ENCODE assay signal across 8 cellular contexts in the genomic region with DNA sequence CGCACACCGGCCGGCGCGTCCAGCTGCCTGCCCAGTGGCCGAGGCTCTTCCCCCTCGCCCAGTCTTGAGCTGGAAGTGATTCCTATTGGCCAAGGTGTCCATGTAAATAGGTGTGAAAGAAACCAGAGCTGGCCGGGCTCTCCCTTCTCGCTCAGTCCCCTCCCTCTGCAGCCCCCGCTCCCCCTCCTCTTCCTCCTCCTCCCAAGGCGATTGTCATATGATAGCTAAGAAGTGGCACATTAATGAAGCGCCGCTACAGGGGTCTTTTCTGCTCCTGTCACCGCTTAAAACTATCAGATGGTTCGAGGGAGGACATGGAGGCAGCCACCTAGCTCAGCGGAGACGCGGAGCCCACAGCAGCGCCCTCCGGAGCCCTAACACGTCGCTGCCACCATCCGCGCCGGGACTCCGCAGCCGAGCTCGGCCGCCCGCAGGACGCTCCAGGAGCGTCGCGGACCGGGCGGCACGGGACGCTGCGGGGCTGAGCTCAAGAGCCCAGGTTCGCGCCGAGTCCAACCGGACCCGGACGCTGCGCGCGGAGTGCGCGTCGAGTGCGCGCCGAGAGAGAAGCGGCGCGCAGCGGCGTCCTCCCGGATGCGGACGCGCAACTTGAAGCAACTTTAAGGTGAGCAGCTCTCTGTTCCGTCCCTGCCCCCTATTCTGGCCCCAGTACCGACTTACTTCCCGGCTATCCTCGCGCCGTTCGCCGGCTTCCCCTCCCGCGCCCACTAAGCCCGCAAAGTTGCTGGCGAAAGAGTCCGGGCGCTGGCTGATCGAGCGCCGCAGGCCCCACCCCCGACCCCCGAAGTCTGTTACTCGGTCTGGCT. TPM values are rescaled to one million over a fixed set of nuclear protein-coding genes. Genes with fewer than 3 reads are reported as not detected.
DNase-seq lines count a peak whose midpoint lies in the region; ATAC-seq, FAIRE-seq and TF ChIP-seq lines count a peak whose summit lies in the region.

TSS of gene FOXB1 (plus strand) at position 293 of the 827 bp plus-strand sequence. CDS start 653 bp downstream, outside the sequence.

- H3K79me2 ChIP-seq in GM12878 (ENCODE audit: control insufficient read depth, insufficient read depth, low read length), result no peaks in the 10 kb centered on the region

- TF ChIP-seq CTCF in GM12878 (IDR thresholded peaks at IDR 0.05 in 2 of 3, conservative IDR thresholded peaks at IDR 0.05 in 1 of 3; ENCODE audit: control insufficient read depth in 2 of 3, extremely low read depth in 1 of 3, insufficient read depth in 1 of 3, low read depth in 3 of 3, low read length in 3 of 3), result no peak
- peak in 2 of 3 experiments; percentile 16 to 17 for TF ChIP-seq CTCF in nephron (IDR thresholded peaks at IDR 0.05; ENCODE audit: unreplicated experiment in 3 of 3)

- H3K9me3 ChIP-seq in MG63 (no peaks in the 10 kb centered on the region), GM12878 (replicated peaks; ENCODE audit: control insufficient read depth, insufficient read depth, low read length) (peaks cover 8% of the 10 kb centered on the region; the same call in 2 of the 3 replicates)

- H3K4me1 Mint-ChIP-seq in nephron, result peaks cover 26% of the 10 kb centered on the region

- RAD21 ChIA-PET in GM12878 (lab: Charles Lee; ENCODE audit: unreplicated experiment), result no interaction called here

- TF ChIP-seq RAD21 in GM12878 (IDR thresholded peaks at IDR 0.05; ENCODE audit: insufficient read depth, low read depth, low read length), result no peak

- H3K27me3 ChIP-seq in MG63 (peaks cover 96% of the 10 kb centered on the region), GM12878 (replicated peaks in 1 of 2; ENCODE audit: control insufficient read depth in 2 of 2, insufficient read depth in 2 of 2, low read length in 1 of 2) (peaks cover 23 to 47% of the 10 kb centered on the region in 2 experiments)

- FAIRE-seq in GM12878 (lab: Jason Lieb, UNC) (no peak), urothelium cell line (lab: Jason Lieb, UNC) (no peak)

- no peak for TF ChIP-seq EP300 in GM12878 (IDR thresholded peaks at IDR 0.05; ENCODE audit: borderline replicate concordance in 1 of 2, control insufficient read depth in 1 of 2, low read depth in 2 of 2, low read length in 2 of 2)

- H3K27ac Mint-ChIP-seq in nephron, result no peak within 1 kb of the TSS

- H3K4me1 ChIP-seq in GM12878 (ENCODE audit: control insufficient read depth, insufficient read depth, low read length), result no peaks in the 10 kb centered on the region; the same call in 1 of the 2 replicates

- peaks cover 100% of the 10 kb centered on the region for H3K27me3 Mint-ChIP-seq in nephron (ENCODE audit: low read depth)

- POLR2A ChIA-PET in GM12878 (lab: Charles Lee), result no interaction called here

- intact Hi-C loops in GM12878 (cut with micrococcal nuclease; ENCODE audit: unreplicated experiment), result no loop called here

- no peaks in the 10 kb centered on the region for H4K20me1 ChIP-seq in GM12878 (ENCODE audit: control insufficient read depth, insufficient read depth)

- no peak within 1 kb of the TSS for H3K9ac ChIP-seq in GM12878 (ENCODE audit: control insufficient read depth, insufficient read depth, low read length)

- ATAC-seq in GM12878, result no peak
- ATAC-seq in HG03039 (IDR thresholded peaks at IDR 0.05; ENCODE audit: unreplicated experiment), result no peak
- no peak for ATAC-seq in GM18858 (IDR thresholded peaks at IDR 0.05; ENCODE audit: unreplicated experiment)
- ATAC-seq in GM21526 (IDR thresholded peaks at IDR 0.05; ENCODE audit: low FRiP score, unreplicated experiment), result no peak

- CTCF ChIA-PET in GM12878 (lab: Yijun Ruan, JAX), result interaction anchor here (0.7 kb wide), 1 partner anchor 9 kb away, joined by 3 read pairs; no protein-coding TSS in a partner anchor

- H3K4me2 ChIP-seq in GM12878 (ENCODE audit: control insufficient read depth, insufficient read depth), result no peak within 1 kb of the TSS

- in situ Hi-C loops in GM12878 (cut with MboI), result no loop called here

- H3K36me3 ChIP-seq in MG63 (no peaks in the 10 kb centered on the region), GM12878 (ENCODE audit: control insufficient read depth in 2 of 2, insufficient read depth in 2 of 2, low read length in 1 of 2) (no peaks in the 10 kb centered on the region)

- H3K27ac ChIP-seq in GM12878 (ENCODE audit: control insufficient read depth, insufficient read depth), result no peak within 1 kb of the TSS

- BruUV-seq in GM12878 (replicated peaks; lab: Mats Ljungman, UMichigan), result no TSS peak

- 56% methylated on average over 60 of the region's 83 CpGs for WGBS in GM12878 (ENCODE audit: insufficient coverage, insufficient replicate concordance, low lambda C conversion rate, missing lambda C conversion rate)

- SMC1A ChIA-PET in GM12878 (lab: Charles Lee; ENCODE audit: uncharacterized antibody, unreplicated experiment), result no interaction called here

- peak within 1 kb of the TSS; percentile 81 to 84 (median 82) for H3K4me3 Mint-ChIP-seq in nephron

- H2AFZ ChIP-seq in GM12878 (ENCODE audit: control insufficient read depth, low read depth, low read length), result no peak within 1 kb of the TSS

- H3K4me3 ChIP-seq in MG63, result peak within 1 kb of the TSS; percentile 22
- no peak within 1 kb of the TSS for H3K4me3 ChIP-seq in GM12878

- no peaks in the 10 kb centered on the region for H3K36me3 Mint-ChIP-seq in nephron (ENCODE audit: low read depth)

- DNase-seq in CMK (ENCODE audit: low read depth) (peak; percentile 62), MG63 (no peak), GM12878 (ENCODE audit: low read depth, low spot score) (no peak), urothelium cell line (ENCODE audit: low spot score) (no peak)

- no peaks in the 10 kb centered on the region for H3K9me3 Mint-ChIP-seq in nephron

- no peak for TF ChIP-seq POLR2A in GM12878 (IDR thresholded peaks at IDR 0.05; ENCODE audit: low read depth, low read length)

TF ChIP-seq in GM12878, 131 proteins besides CTCF, POLR2A, EP300 and RAD21:
- peak; percentile 76 for TF ChIP-seq SUZ12 (IDR thresholded peaks at IDR 0.05; ENCODE audit: unreplicated experiment)
- TF ChIP-seq ZBTB33 (IDR thresholded peaks at IDR 0.05), result no peak
TF ChIP-seq in GM12878: peak in this region for 1.

RNA-seq across cellular contexts. Expression of gene FOXB1, which starts in this region (rescaled TPM):
- total RNA-seq in MG63 (2014; rRNA removed; shearing (Covaris generic); ENCODE audit: low replicate concordance), result not detected in 2 replicates
- total RNA-seq in GM12878 (2013; cell fraction: nucleolus; rRNA removed), result not detected in 2 replicates
- total RNA-seq in GM12878 (2014; rRNA removed) (not detected in 2 replicates), GM12878 (2014; rRNA removed; fragmentation: Illumina TruSeq; extraction: Trizol) (not detected in 2 replicates), GM12878 (2021) (not detected in 2 replicates)
- not detected for polyA plus RNA-seq in GM12878 (2011; ENCODE audit: low read depth)
- polyA plus RNA-seq in GM12878 (2011; rRNA removed) (not detected in 2 replicates), GM12878 (2014; fragmentation: Illumina TruSeq; extraction: Trizol) (not detected in 2 replicates), GM12878 (2014; fragmentation: Nextera tagmentation; extraction: Ambion mirVana) (not detected), GM12878 (2014; rRNA removed) (not detected in 2 replicates), GM12878 (2016; fragmentation: Nextera tagmentation; extraction: Ambion mirVana) (not detected)
- not detected in 2 replicates for polyA plus RNA-seq in GM12878 (2011; cell fraction: cytosol; rRNA removed)
- polyA plus RNA-seq in GM12878 (2011; cell fraction: nucleus; rRNA removed), result not detected in 2 replicates
- 0.03 and 0.05 TPM in 2 replicates for polyA plus RNA-seq in GM12878 (2012)
- polyA minus RNA-seq in GM12878 (2011; rRNA and poly(A)+ RNA removed), result 0.10 TPM in 1 of 2 replicates, not detected in the other
- polyA minus RNA-seq in GM12878 (2011; cell fraction: cytosol; rRNA and poly(A)+ RNA removed), result not detected in 2 replicates
- polyA minus RNA-seq in GM12878 (2011; cell fraction: nucleus; rRNA and poly(A)+ RNA removed), result not detected in 2 replicates

Comparison
In these comparisons a context has a peak if more than half of its experiments do, and no peak if none do; other contexts are left out.
1. CTCF ChIP-seq: peak in nephron (2 of 3); none in GM12878 (0 of 3).